ENCODE assay signal across 1 cellular context in genomic region chr16:21714369-21714618, GRCh38. TPM values are rescaled to one million over a fixed set of nuclear protein-coding genes. Genes with fewer than 3 reads are reported as not detected.
"Had no signal": no experiment of that assay in that cellular context is flagged by ENCODE, and none has a peak within 500 bp of the region (broad histone marks: within the 10 kb centered on the region; RNA-seq: fewer than 3 reads in every experiment).

No MANE protein-coding gene starts in this region.

RNA-seq across cellular contexts. Expression of gene OTOA, which starts 50.5 kb away (rescaled TPM):
- polyA plus RNA-seq: IgD-negative memory B cell had no signal
